In genomic region chr9:35673132-35673997, GRCh38 we compare ENCODE assay signal across 10 cellular contexts. TPM values are rescaled to one million over a fixed set of nuclear protein-coding genes. Genes with fewer than 3 reads are reported as not detected.
DNase-seq lines count a peak whose midpoint lies in the region; ATAC-seq, FAIRE-seq and TF ChIP-seq lines count a peak whose summit lies in the region.
"Had no signal": no experiment of that assay in that cellular context is flagged by ENCODE, and none has a peak within 500 bp of the region (broad histone marks: within the 10 kb centered on the region; RNA-seq: fewer than 3 reads in every experiment).

TSS of gene CA9 (plus strand) at chr9:35673928. CDS start at chr9:35673960, 32 bp downstream.

- H3K4me1 ChIP-seq in mesenchymal stem cell (ENCODE audit: control insufficient read depth, insufficient read depth, low read depth, low read length): peaks cover 22% of the 10 kb centered on the region
- H3K4me1 ChIP-seq in vagina: peaks cover 20% of the 10 kb centered on the region

- no peak for FAIRE-seq in urothelium cell line (lab: Jason Lieb, UNC)

- no peak for TF ChIP-seq CTCF in vagina (IDR thresholded peaks at IDR 0.05)

- H2BK15ac ChIP-seq in mesenchymal stem cell (ENCODE audit: low read depth, poor library complexity, severe bottlenecking): no peak within 1 kb of the TSS

- H3K27me3 Mint-ChIP-seq in activated naive CD4-positive, alpha-beta T cell treated with anti-CD3 and anti-CD28 coated beads, Interleukin-2, amount 50 U/mL, for 24 hours: no peaks in the 10 kb centered on the region
- peaks cover 9% of the 10 kb centered on the region for H3K27me3 Mint-ChIP-seq in activated naive CD8-positive, alpha-beta T cell treated with anti-CD3 and anti-CD28 coated beads for 36 hours

- H3K14ac ChIP-seq in mesenchymal stem cell (ENCODE audit: low read length in 2 of 2): no peak within 1 kb of the TSS

- DNase-seq in activated naive CD4-positive, alpha-beta T cell treated with anti-CD3 and anti-CD28 coated beads, Interleukin-2, amount 50 U/mL, for 72 hours (ENCODE audit: low spot score in 2 of 2): no peak
- no peak for DNase-seq in activated naive CD8-positive, alpha-beta T cell treated with anti-CD3 and anti-CD28 coated beads for 36 hours
- DNase-seq in mesenchymal stem cell (no peak), urothelium cell line (ENCODE audit: low spot score) (peak; percentile 44), activated gamma-delta T cell treated with Interleukin-2 at 50 U/mL for 16 hours (no peak), vagina (ENCODE audit: extremely low spot score in 2 of 2) (no peak)
- no peak for DNase-seq in activated naive CD4-positive, alpha-beta T cell treated with anti-CD3 and anti-CD28 coated beads, Interleukin-2, amount 50 U/mL, for 16 hours
- DNase-seq: AML-193 had no signal

- ATAC-seq in activated naive CD4-positive, alpha-beta T cell treated with anti-CD3 and anti-CD28 coated beads, Interleukin-2, amount 50 U/mL, for 72 hours: no peak

- H2AK5ac ChIP-seq in mesenchymal stem cell (ENCODE audit: low read length, severe bottlenecking): no peak within 1 kb of the TSS

- no peak within 1 kb of the TSS for H3K18ac ChIP-seq in mesenchymal stem cell (ENCODE audit: low read depth in 1 of 2, low read length in 2 of 2)

- H3K23ac ChIP-seq in mesenchymal stem cell (ENCODE audit: low read length in 2 of 2): no peak within 1 kb of the TSS

- H2BK120ac ChIP-seq in mesenchymal stem cell (ENCODE audit: low read depth, low read length): no peak within 1 kb of the TSS

- TF ChIP-seq POLR2A in vagina (IDR thresholded peaks at IDR 0.05): no peak

- H4K8ac ChIP-seq in mesenchymal stem cell (ENCODE audit: low read length): no peak within 1 kb of the TSS

- peaks cover 16% of the 10 kb centered on the region for H3K4me1 Mint-ChIP-seq in activated naive CD4-positive, alpha-beta T cell treated with anti-CD3 and anti-CD28 coated beads, Interleukin-2, amount 50 U/mL, for 24 hours
- H3K4me1 Mint-ChIP-seq in activated naive CD8-positive, alpha-beta T cell treated with anti-CD3 and anti-CD28 coated beads for 36 hours: peaks cover 12% of the 10 kb centered on the region

- intact Hi-C loops in vagina (cut with DNase I): no loop called here

- no peaks in the 10 kb centered on the region for H3K79me1 ChIP-seq in mesenchymal stem cell (replicated peaks; ENCODE audit: low read length, poor library complexity, severe bottlenecking)

- peak within 1 kb of the TSS; percentile 76 for H3K27ac Mint-ChIP-seq in activated naive CD4-positive, alpha-beta T cell treated with anti-CD3 and anti-CD28 coated beads, Interleukin-2, amount 50 U/mL, for 24 hours
- H3K27ac Mint-ChIP-seq in activated naive CD4-positive, alpha-beta T cell treated with anti-CD3 and anti-CD28 coated beads, Interleukin-2, amount 50 U/mL, for 72 hours: no peak within 1 kb of the TSS
- H3K27ac Mint-ChIP-seq in activated naive CD8-positive, alpha-beta T cell treated with anti-CD3 and anti-CD28 coated beads for 36 hours: no peak within 1 kb of the TSS

- no peak within 1 kb of the TSS for H2BK5ac ChIP-seq in mesenchymal stem cell (ENCODE audit: low read depth, low read length, poor library complexity, severe bottlenecking)

- no peaks in the 10 kb centered on the region for H3K36me3 Mint-ChIP-seq in activated naive CD4-positive, alpha-beta T cell treated with anti-CD3 and anti-CD28 coated beads, Interleukin-2, amount 50 U/mL, for 24 hours
- no peaks in the 10 kb centered on the region for H3K36me3 Mint-ChIP-seq in activated naive CD4-positive, alpha-beta T cell treated with anti-CD3 and anti-CD28 coated beads, Interleukin-2, amount 50 U/mL, for 72 hours
- no peaks in the 10 kb centered on the region for H3K36me3 Mint-ChIP-seq in activated naive CD8-positive, alpha-beta T cell treated with anti-CD3 and anti-CD28 coated beads for 36 hours

- no peak within 1 kb of the TSS for H3K4ac ChIP-seq in mesenchymal stem cell (ENCODE audit: low read depth in 1 of 2, low read length in 2 of 2)

- H4K91ac ChIP-seq in mesenchymal stem cell (ENCODE audit: low read length): peak within 1 kb of the TSS; percentile 52

- H3K27ac ChIP-seq in mesenchymal stem cell (ENCODE audit: low read length, poor library complexity, severe bottlenecking): no peak within 1 kb of the TSS
- no peak within 1 kb of the TSS for H3K27ac ChIP-seq in vagina

- no peaks in the 10 kb centered on the region for H3K9me3 Mint-ChIP-seq in activated naive CD4-positive, alpha-beta T cell treated with anti-CD3 and anti-CD28 coated beads, Interleukin-2, amount 50 U/mL, for 24 hours
- peaks cover 0 to 1% of the 10 kb centered on the region in 2 donors for H3K9me3 Mint-ChIP-seq in activated naive CD4-positive, alpha-beta T cell treated with anti-CD3 and anti-CD28 coated beads, Interleukin-2, amount 50 U/mL, for 72 hours
- no peaks in the 10 kb centered on the region for H3K9me3 Mint-ChIP-seq in activated naive CD8-positive, alpha-beta T cell treated with anti-CD3 and anti-CD28 coated beads for 36 hours

- peak within 1 kb of the TSS; percentile 73 for H3K4me3 Mint-ChIP-seq in activated naive CD4-positive, alpha-beta T cell treated with anti-CD3 and anti-CD28 coated beads, Interleukin-2, amount 50 U/mL, for 24 hours
- peak within 1 kb of the TSS; percentile 63 for H3K4me3 Mint-ChIP-seq in activated naive CD8-positive, alpha-beta T cell treated with anti-CD3 and anti-CD28 coated beads for 36 hours

- H3K27me3 ChIP-seq in mesenchymal stem cell (ENCODE audit: control insufficient read depth in 1 of 2, insufficient read depth in 1 of 2, low read length in 2 of 2) (peaks cover 4 to 24% of the 10 kb centered on the region in 2 experiments), vagina (no peaks in the 10 kb centered on the region)

- H2BK12ac ChIP-seq in mesenchymal stem cell (ENCODE audit: low read length in 2 of 2): no peak within 1 kb of the TSS

- no peak within 1 kb of the TSS for H2AFZ ChIP-seq in mesenchymal stem cell (ENCODE audit: low read depth, low read length)

- WGBS in mesenchymal stem cell: 83% methylated on average over 8 of the region's 9 CpGs

- H3K4me2 ChIP-seq in mesenchymal stem cell (ENCODE audit: low read length, poor library complexity, severe bottlenecking): no peak within 1 kb of the TSS

- H3K36me3 ChIP-seq in mesenchymal stem cell (ENCODE audit: control insufficient read depth in 1 of 2, insufficient read depth in 2 of 2, low read depth in 1 of 2, low read length in 2 of 2) (no peaks in the 10 kb centered on the region), vagina (no peaks in the 10 kb centered on the region)

- H3K9ac ChIP-seq in mesenchymal stem cell (ENCODE audit: low read length): no peak within 1 kb of the TSS

- H3K4me3 ChIP-seq in mesenchymal stem cell (ENCODE audit: insufficient read depth in 1 of 2, low read depth in 1 of 2, low read length in 2 of 2) (no peak within 1 kb of the TSS), vagina (no peak within 1 kb of the TSS)

- no peaks in the 10 kb centered on the region for H3K9me3 ChIP-seq in mesenchymal stem cell (ENCODE audit: control insufficient read depth, low read length)
- no peaks in the 10 kb centered on the region for H3K9me3 ChIP-seq in vagina

RNA-seq across cellular contexts. Expression of gene CA9, which starts in this region (rescaled TPM):
- 1 to 10 TPM in 1 of 2 donors, under 1 TPM in 1; 0.73 to 1.1 TPM for total RNA-seq in activated naive CD4-positive, alpha-beta T cell treated with anti-CD3 and anti-CD28 coated beads, Interleukin-2, amount 50 U/mL, for 72 hours
- 1 to 10 TPM; 1.5 to 2.7 TPM for total RNA-seq in activated naive CD8-positive, alpha-beta T cell treated with anti-CD3 and anti-CD28 coated beads for 36 hours
- polyA plus RNA-seq in mesenchymal stem cell (2013, experiment 1 of 2): 0.30 TPM
- polyA plus RNA-seq in mesenchymal stem cell (2013, experiment 2 of 2): 0.38 TPM
- 0.98 TPM for total RNA-seq in vagina
- total RNA-seq: subcutaneous adipose tissue had no signal
